12 cellular contexts compared by ENCODE assay signal in genomic region chr11:85668157-85668556, GRCh38. TPM values are rescaled to one million over a fixed set of nuclear protein-coding genes. Genes with fewer than 3 reads are reported as not detected.
"Had no signal": no experiment of that assay in that cellular context is flagged by ENCODE, and none has a peak within 500 bp of the region (broad histone marks: within the 10 kb centered on the region; RNA-seq: fewer than 3 reads in every experiment).

No MANE protein-coding gene starts in this region.

- H3K27ac ChIP-seq: GM23248, HL-60, KMS-11 had no signal

- DNase-seq: GM23248, GOT3, H7, HFFc6, IMR-90, Kasumi-1, KBM-7 had no signal

- H3K4me3 ChIP-seq: GM23248, HAP-1 had no signal

- ATAC-seq: HCT116 had no signal

- H3K9me3 ChIP-seq: HAP-1 had no signal

- H3K27ac Mint-ChIP-seq: HFFc6 had no signal

- H3K9ac ChIP-seq: GM23248, KMS-11 had no signal

- H2AFZ ChIP-seq: GM23248 had no signal

- H3K4me2 ChIP-seq: KMS-11 had no signal

- H3K4me3 Mint-ChIP-seq: HFFc6 had no signal

RNA-seq across cellular contexts. Expression of gene CCDC89, which starts 17.8 kb away (rescaled TPM):
- total RNA-seq: H4, H7 had no signal
